Comparison of ENCODE assay signal across 10 cellular contexts in genomic region chr2:167212054-167212648, GRCh38.
DNase-seq lines count a peak whose midpoint lies in the region; ATAC-seq and TF ChIP-seq lines count a peak whose summit lies in the region.
"Had no signal": no experiment of that assay in that cellular context is flagged by ENCODE, and none has a peak within 500 bp of the region (broad histone marks: within the 10 kb centered on the region; RNA-seq: fewer than 3 reads in every experiment).

No MANE protein-coding gene starts in this region.

- H3K4me3 Mint-ChIP-seq in neural crest cell: no peak overlapping the region
- H3K4me3 Mint-ChIP-seq: activated naive CD4-positive, alpha-beta T cell treated with anti-CD3 and anti-CD28 coated beads, Interleukin-2, amount 50 U/mL, for 24 hours had no signal

- no peaks in the 10 kb centered on the region for H3K9me3 Mint-ChIP-seq in neural crest cell
- H3K9me3 Mint-ChIP-seq: activated naive CD4-positive, alpha-beta T cell treated with anti-CD3 and anti-CD28 coated beads, Interleukin-2, amount 50 U/mL, for 24 hours had no signal

- no peak overlapping the region for H3K4me3 ChIP-seq in epithelial cell of proximal tubule (ENCODE audit: low read depth, low read length)
- H3K4me3 ChIP-seq: BLaER1 had no signal

- H3K27me3 Mint-ChIP-seq in neural crest cell (ENCODE audit: low read depth): peaks cover 2% of the 10 kb centered on the region

- peak in 2 of 3 experiments; percentile 39 to 46 for DNase-seq in NCI-H1417 (lab: John Stamatoyannopoulos, UW)
- DNase-seq in NCI-H1417 treated with DMSO at 0.1 percent for 48 hours (lab: John Stamatoyannopoulos, UW): no peak
- DNase-seq in KBM-7: peak; percentile 45
- peak; percentile 15 to 22 for DNase-seq in SHP77 (lab: John Stamatoyannopoulos, UW)
- DNase-seq in epithelial cell of proximal tubule (ENCODE audit: low read depth): no peak
- DNase-seq in neural crest cell (ENCODE audit: low read depth, low spot score): peak; percentile 48
- no peak for DNase-seq in activated CD8-positive, alpha-beta memory T cell treated with anti-CD3 and anti-CD28 coated beads, Interleukin-2, amount 50 U/mL, for 48 hours

- no peaks in the 10 kb centered on the region for H3K36me3 Mint-ChIP-seq in neural crest cell (ENCODE audit: low read depth)
- H3K36me3 Mint-ChIP-seq: activated naive CD4-positive, alpha-beta T cell treated with anti-CD3 and anti-CD28 coated beads, Interleukin-2, amount 50 U/mL, for 24 hours had no signal

- no peak overlapping the region for H3K27ac Mint-ChIP-seq in neural crest cell (ENCODE audit: unreplicated experiment)
- H3K27ac Mint-ChIP-seq: activated naive CD4-positive, alpha-beta T cell treated with anti-CD3 and anti-CD28 coated beads, Interleukin-2, amount 50 U/mL, for 24 hours had no signal

- H3K4me1 Mint-ChIP-seq in neural crest cell: no peaks in the 10 kb centered on the region
- H3K4me1 Mint-ChIP-seq: activated naive CD4-positive, alpha-beta T cell treated with anti-CD3 and anti-CD28 coated beads, Interleukin-2, amount 50 U/mL, for 24 hours had no signal

- TF ChIP-seq CTCF in epithelial cell of proximal tubule (conservative IDR thresholded peaks at IDR 0.05; ENCODE audit: low read depth, low read length): peak; percentile 86
- TF ChIP-seq CTCF in neural crest cell (conservative IDR thresholded peaks at IDR 0.05): peak; percentile 86

- peak; percentile 88 for ATAC-seq in GM21447 (IDR thresholded peaks at IDR 0.05; ENCODE audit: unreplicated experiment)

- in situ Hi-C loops in KBM-7 (cut with MboI; ENCODE audit: low pct_unique_long_range_greater_than_20kb, low sequenced_read_pairs): no loop called here

Comparison
In these comparisons a context has a peak if more than half of its experiments do, and no peak if none do; other contexts are left out.
1. DNase-seq: peak in NCI-H1417 (2 of 3), KBM-7 (single experiment), SHP77 (2 of 2) and neural crest cell (single experiment); none in NCI-H1417 treated with DMSO at 0.1 percent for 48 hours (single experiment), epithelial cell of proximal tubule (single experiment) and activated CD8-positive, alpha-beta memory T cell treated with anti-CD3 and anti-CD28 coated beads, Interleukin-2, amount 50 U/mL, for 48 hours (single experiment).